2 cellular contexts compared by ENCODE assay signal in genomic region chr20:17751640-17752039, GRCh38.
A peak's percentile ranks its signal among the peaks of the same experiment; 100 is the strongest.
TF ChIP-seq lines count a peak whose summit lies in the region.

No MANE protein-coding gene starts in this region.

TF ChIP-seq in HepG2, 621 proteins besides CTCF, POLR2A, EP300 and RAD21:
- 0 out of 2 replicates have a peak, but pooled peaks have one; percentile 44 for TF ChIP-seq PITX1 (CRISPR knock-in tag; IDR thresholded peaks at IDR 0.05)
- peak; percentile 51; the same call in 1 of the 2 replicates for TF ChIP-seq ATF3 (CRISPR knock-in tag; IDR thresholded peaks at IDR 0.05)
- peak; percentile 81 for TF ChIP-seq CEBPG (CRISPR knock-in tag; IDR thresholded peaks at IDR 0.05)
- no peak for TF ChIP-seq NR2F6 (IDR thresholded peaks at IDR 0.05)
- 0 out of 2 replicates have a peak, but pooled peaks have one; percentile 9 for TF ChIP-seq NR2F6 (CRISPR knock-in tag; IDR thresholded peaks at IDR 0.05)
- TF ChIP-seq ATF4 (CRISPR knock-in tag; IDR thresholded peaks at IDR 0.05) = peak in 1 of 2 experiments; percentile 48; a peak in 1 of 4 replicates
- TF ChIP-seq FOXK1 (CRISPR knock-in tag; IDR thresholded peaks at IDR 0.05; ENCODE audit: borderline replicate concordance, low read depth) = 0 out of 2 replicates have a peak, but pooled peaks have one; percentile 8
- TF ChIP-seq ZMYM3 (CRISPR knock-in tag; IDR thresholded peaks at IDR 0.05) = 0 out of 2 replicates have a peak, but pooled peaks have one; percentile 21
- no peak for TF ChIP-seq HNF1B (CRISPR knock-in tag; IDR thresholded peaks at IDR 0.05)
- no peak for TF ChIP-seq ZNF326 (CRISPR knock-in tag; IDR thresholded peaks at IDR 0.05; ENCODE audit: borderline replicate concordance)
- no peak for TF ChIP-seq IRF2 (CRISPR knock-in tag; IDR thresholded peaks at IDR 0.05)
- TF ChIP-seq CEBPB (IDR thresholded peaks at IDR 0.05; ENCODE audit: borderline replicate concordance, low read depth, low read length) = peak; percentile 70; the same call in 1 of the 2 replicates
- TF ChIP-seq ZNF770 (CRISPR knock-in tag; IDR thresholded peaks at IDR 0.05) = peak; percentile 84

TF ChIP-seq in H1, 55 proteins besides CTCF, POLR2A, EP300 and RAD21:
- TF ChIP-seq CEBPB (IDR thresholded peaks at IDR 0.05; ENCODE audit: low read depth, low read length) (0 out of 2 replicates have a peak, but pooled peaks have one; percentile 39), HDAC2 (IDR thresholded peaks at IDR 0.05; ENCODE audit: borderline replicate concordance in 1 of 2, low read depth in 2 of 2, low read length in 2 of 2) (no peak)
